11 cellular contexts compared by ENCODE assay signal in genomic region chr1:243730499-243731150, GRCh38.
A peak's percentile ranks its signal among the peaks of the same experiment; 100 is the strongest.
DNase-seq lines count a peak whose midpoint lies in the region; ATAC-seq, FAIRE-seq and TF ChIP-seq lines count a peak whose summit lies in the region.
"Had no signal": no experiment of that assay in that cellular context is flagged by ENCODE, and none has a peak within 500 bp of the region (broad histone marks: within the 10 kb centered on the region; RNA-seq: fewer than 3 reads in every experiment).

No MANE protein-coding gene starts in this region.

- H3K36me3 ChIP-seq in HepG2 (replicated peaks in 1 of 2; ENCODE audit: control insufficient read depth in 1 of 2, insufficient read depth in 2 of 2, low read length in 2 of 2) = no peaks in the 10 kb centered on the region
- H3K36me3 ChIP-seq in upper lobe of right lung = no peaks in the 10 kb centered on the region

- H3K9ac ChIP-seq in HepG2 (ENCODE audit: insufficient read depth, low read depth, low read length) = no peak overlapping the region
- H3K9ac ChIP-seq: SK-N-SH had no signal

- no peaks in the 10 kb centered on the region for H3K9me3 ChIP-seq in HepG2 (ENCODE audit: low read length)
- no peaks in the 10 kb centered on the region for H3K9me3 ChIP-seq in upper lobe of right lung
- H3K9me3 ChIP-seq: SK-N-SH had no signal

- BruUV-seq in MCF 10A (replicated peaks; lab: Mats Ljungman, UMichigan) (no TSS peak), HepG2 (replicated peaks; lab: Mats Ljungman, UMichigan) (no TSS peak)

- H3K79me2 ChIP-seq in HepG2 (ENCODE audit: insufficient read depth, low read length) = no peaks in the 10 kb centered on the region

- no peak overlapping the region for H2AFZ ChIP-seq in HepG2 (ENCODE audit: low read length)

- no peak for ATAC-seq in HepG2
- ATAC-seq in upper lobe of right lung = peak; percentile 49
- ATAC-seq in HG03521 (IDR thresholded peaks at IDR 0.05; ENCODE audit: unreplicated experiment) = no peak

- CTCF ChIA-PET in MCF 10A (lab: Yijun Ruan, JAX) = interaction anchor here (0.8 to 8.4 kb wide), 8 partner anchors 8 to 569 kb away, joined by 3 to 57 read pairs (median 5); no protein-coding TSS in a partner anchor
- CTCF ChIA-PET in HepG2 (lab: Yijun Ruan, JAX; ENCODE audit: low intra/inter-chr PET ratio, low total read pairs) = no interaction called here

- H4K20me1 ChIP-seq in HepG2 (ENCODE audit: insufficient read depth, low read length) = no peaks in the 10 kb centered on the region

- no peak for TF ChIP-seq RAD21 in HepG2 (CRISPR knock-in tag; IDR thresholded peaks at IDR 0.05)

- H3K27me3 Mint-ChIP-seq in MCF 10A (ENCODE audit: insufficient read depth, unreplicated experiment) = no peaks in the 10 kb centered on the region
- H3K27me3 Mint-ChIP-seq in glutamatergic neuron (ENCODE audit: unreplicated experiment) = no peaks in the 10 kb centered on the region

- in situ Hi-C loops in HepG2 (cut with HindIII; ENCODE audit: extremely low pct_ligation_motif_present, low pct_unique_long_range_greater_than_20kb) = no loop called here

- TF ChIP-seq POLR2A in HepG2 (IDR thresholded peaks at IDR 0.05; ENCODE audit: insufficient read depth in 1 of 2, low read depth in 2 of 2, low read length in 2 of 2) = no peak

- H3K27me3 ChIP-seq in HepG2 (ENCODE audit: control insufficient read depth in 1 of 2, insufficient read depth in 2 of 2, low read length in 2 of 2) (no peaks in the 10 kb centered on the region), upper lobe of right lung (no peaks in the 10 kb centered on the region)

- H3K4me1 ChIP-seq in HepG2 (ENCODE audit: insufficient read depth, low read length) (no peaks in the 10 kb centered on the region), upper lobe of right lung (peaks cover 6% of the 10 kb centered on the region)

- H3K4me3 ChIP-seq in HepG2 (replicated peaks in 1 of 3; ENCODE audit: insufficient read depth in 1 of 3, low read depth in 2 of 3, low read length in 3 of 3) (no peak overlapping the region), upper lobe of right lung (no peak overlapping the region)

- H3K4me1 Mint-ChIP-seq in MCF 10A (ENCODE audit: insufficient read depth, unreplicated experiment) (peaks cover 5% of the 10 kb centered on the region), glutamatergic neuron (ENCODE audit: low read depth, unreplicated experiment) (peaks cover 4% of the 10 kb centered on the region)

- no peak for TF ChIP-seq CTCF in MCF 10A (IDR thresholded peaks at IDR 0.05; ENCODE audit: unreplicated experiment)
- no peak for TF ChIP-seq CTCF in HepG2 (CRISPR knock-in tag; IDR thresholded peaks at IDR 0.05)
- TF ChIP-seq CTCF in upper lobe of right lung (IDR thresholded peaks at IDR 0.05) = no peak
- no peak for TF ChIP-seq CTCF in glutamatergic neuron (IDR thresholded peaks at IDR 0.05; ENCODE audit: partially characterized antibody, unreplicated experiment)

- TF ChIP-seq EP300 in HepG2 (IDR thresholded peaks at IDR 0.05; ENCODE audit: low read depth in 2 of 2, low read length in 2 of 2) (no peak), HepG2 (CRISPR knock-in tag; IDR thresholded peaks at IDR 0.05; ENCODE audit: borderline replicate concordance) (no peak)

- FAIRE-seq in HepG2 (lab: Jason Lieb, UNC) = no peak

- POLR2A ChIA-PET in MCF 10A (lab: Yijun Ruan, JAX) (no interaction called here), HepG2 (lab: Yijun Ruan, JAX) (no interaction called here)

- DNase-seq in DMS 273 (lab: John Stamatoyannopoulos, UW; ENCODE audit: unreplicated experiment) (peak; percentile 51), DMS 273 treated with DMSO at 0.1 percent for 48 hours (lab: John Stamatoyannopoulos, UW) (no peak), MCF 10A (ENCODE audit: unreplicated experiment) (peak; percentile 15), HepG2 (ENCODE audit: low spot score) (no peak), upper lobe of right lung (peak; percentile 65), glutamatergic neuron (no peak), islet precursor cell (no peak)
- DNase-seq: NCI-H524 treated with DMSO at 0.1 percent for 48 hours, SK-N-SH had no signal

- 43% methylated on average over 6 of the region's 23 CpGs for WGBS in HepG2 (ENCODE audit: low lambda C conversion rate)

- H3K27ac ChIP-seq in HepG2 (ENCODE audit: extremely low read length, insufficient read depth, low read length) (no peak overlapping the region), upper lobe of right lung (peak overlapping the region; percentile 32)
- H3K27ac ChIP-seq: 22Rv1 had no signal

- H3K36me3 Mint-ChIP-seq in MCF 10A (ENCODE audit: insufficient read depth, unreplicated experiment) = no peaks in the 10 kb centered on the region
- H3K36me3 Mint-ChIP-seq in glutamatergic neuron (ENCODE audit: unreplicated experiment) = no peaks in the 10 kb centered on the region

- H3K4me3 Mint-ChIP-seq in MCF 10A (ENCODE audit: unreplicated experiment) = no peak overlapping the region
- no peak overlapping the region for H3K4me3 Mint-ChIP-seq in glutamatergic neuron (ENCODE audit: unreplicated experiment)

- no peak overlapping the region for H3K27ac Mint-ChIP-seq in MCF 10A (ENCODE audit: low read depth, unreplicated experiment)
- no peak overlapping the region for H3K27ac Mint-ChIP-seq in glutamatergic neuron (ENCODE audit: unreplicated experiment)

- no peak overlapping the region for H3K4me2 ChIP-seq in HepG2 (ENCODE audit: low read depth, low read length)
- H3K4me2 ChIP-seq: SK-N-SH had no signal

- intact Hi-C loops in MCF 10A (cut with micrococcal nuclease) (no loop called here), HepG2 (cut with micrococcal nuclease; ENCODE audit: unreplicated experiment) (no loop called here), upper lobe of right lung (cut with DNase I) (no loop called here)

- H3K9me3 Mint-ChIP-seq in MCF 10A (ENCODE audit: unreplicated experiment) (no peaks in the 10 kb centered on the region), glutamatergic neuron (ENCODE audit: unreplicated experiment) (peaks cover 5% of the 10 kb centered on the region)

TF ChIP-seq in HepG2, 621 proteins besides CTCF, POLR2A, EP300 and RAD21:
- TF ChIP-seq EEA1 (CRISPR knock-in tag; IDR thresholded peaks at IDR 0.05; ENCODE audit: borderline replicate concordance) (no peak), GABPB1 (CRISPR knock-in tag; IDR thresholded peaks at IDR 0.05) (peak; percentile 56), GABPA (IDR thresholded peaks at IDR 0.05; ENCODE audit: low read depth, low read length) (no peak), GABPA (CRISPR knock-in tag; IDR thresholded peaks at IDR 0.05; ENCODE audit: low read depth) (0 out of 2 replicates have a peak, but pooled peaks have one; percentile 9), HCFC1 (IDR thresholded peaks at IDR 0.05; ENCODE audit: low read depth, low read length) (no peak)
TF ChIP-seq in HepG2: peak in this region for 2.

Comparison
In these comparisons a context has a peak if more than half of its experiments do, and no peak if none do; other contexts are left out.
1. DNase-seq: peak in DMS 273 (single experiment), MCF 10A (single experiment) and upper lobe of right lung (single experiment); none in DMS 273 treated with DMSO at 0.1 percent for 48 hours (single experiment), HepG2 (single experiment), glutamatergic neuron (single experiment) and islet precursor cell (single experiment).